In genomic region chr7:1176891-1177373, GRCh38 we compare ENCODE assay signal across 9 cellular contexts. TPM values are rescaled to one million over a fixed set of nuclear protein-coding genes. Genes with fewer than 3 reads are reported as not detected.
A peak's percentile ranks its signal among the peaks of the same experiment; 100 is the strongest.
DNase-seq lines count a peak whose midpoint lies in the region; ATAC-seq, FAIRE-seq and TF ChIP-seq lines count a peak whose summit lies in the region.
"Had no signal": no experiment of that assay in that cellular context is flagged by ENCODE, and none has a peak within 500 bp of the region (broad histone marks: within the 10 kb centered on the region; RNA-seq: fewer than 3 reads in every experiment).

No MANE protein-coding gene starts in this region.

- H3K9me2 ChIP-seq in OCI-LY1 (ENCODE audit: low read depth, low read length): no peaks in the 10 kb centered on the region

- no peaks in the 10 kb centered on the region for H3F3A ChIP-seq in OCI-LY1 (ENCODE audit: insufficient read depth, low read length)

- intact Hi-C loops in esophagus squamous epithelium (cut with DNase I): loop anchor here (10.0 kb wide), 1 partner anchor 182 kb away; no protein-coding TSS in a partner anchor
- intact Hi-C loops in ovary (cut with DNase I): loop anchor here (2.0 to 10.0 kb wide), 6 partner anchors 44 to 185 kb away; partner anchors contain the start of gene GPER1 (in 3 of the 4)

- no peak for TF ChIP-seq POLR2A in esophagus squamous epithelium (IDR thresholded peaks at IDR 0.05)
- no peak for TF ChIP-seq POLR2A in ovary (IDR thresholded peaks at IDR 0.05)

- H2AFZ ChIP-seq in OCI-LY1 (ENCODE audit: low read length): no peak overlapping the region

- H3K79me2 ChIP-seq in OCI-LY1 (ENCODE audit: insufficient read depth, low read length): no peaks in the 10 kb centered on the region

- no peak for ATAC-seq in GM21381 (IDR thresholded peaks at IDR 0.05; ENCODE audit: unreplicated experiment)

- no peaks in the 10 kb centered on the region for H4K20me1 ChIP-seq in OCI-LY1 (ENCODE audit: insufficient read depth, low read length)

- H3K36me3 ChIP-seq in OCI-LY1 (ENCODE audit: insufficient read depth, low read length) (no peaks in the 10 kb centered on the region), esophagus squamous epithelium (no peaks in the 10 kb centered on the region), ovary (no peaks in the 10 kb centered on the region)

- H3K27me3 ChIP-seq in OCI-LY1 (ENCODE audit: insufficient read depth, low read length) (peaks cover 4% of the 10 kb centered on the region), esophagus squamous epithelium (peaks cover 0 to 21% (median 0%) of the 10 kb centered on the region in 4 donors), ovary (no peaks in the 10 kb centered on the region)

- no peak overlapping the region for H3K27ac ChIP-seq in OCI-LY1 (ENCODE audit: low read depth, low read length, poor library complexity, severe bottlenecking)
- H3K27ac ChIP-seq in esophagus squamous epithelium: no peak overlapping the region
- no peak overlapping the region for H3K27ac ChIP-seq in ovary

- H3K9ac ChIP-seq in OCI-LY1 (ENCODE audit: low read length): no peak overlapping the region

- FAIRE-seq in urothelium cell line (lab: Jason Lieb, UNC): peak; percentile 97

- DNase-seq in AML-193 (lab: John Stamatoyannopoulos, UW) (peak; percentile 50 to 57), GM20000 (ENCODE audit: low spot score) (peak; percentile 78), esophagus squamous epithelium (lab: John Stamatoyannopoulos, UW) (no peak), ovary (peak in 4 of 5 donors; percentile 55 to 76 (median 62)), urothelium cell line (ENCODE audit: low spot score) (peak; percentile 93)
- DNase-seq in activated CD8-positive, alpha-beta memory T cell treated with anti-CD3 and anti-CD28 coated beads, Interleukin-2, amount 50 U/mL, for 48 hours: peak; percentile 99

- TF ChIP-seq EP300 in ovary (IDR thresholded peaks at IDR 0.05): no peak

- H3K9me3 ChIP-seq in OCI-LY1 (ENCODE audit: low read length) (0 out of 2 replicates have a peak, but pooled peaks cover 4% of the 10 kb centered on the region), esophagus squamous epithelium (no peaks in the 10 kb centered on the region), ovary (no peaks in the 10 kb centered on the region)

- TF ChIP-seq CTCF in GM20000 (IDR thresholded peaks at IDR 0.05; ENCODE audit: extremely low read depth, missing control alignments): peak; percentile 52
- peak; percentile 70 for TF ChIP-seq CTCF in OCI-LY1 (IDR thresholded peaks at IDR 0.05; ENCODE audit: low read length)
- peak; percentile 19 to 70 (median 53) for TF ChIP-seq CTCF in esophagus squamous epithelium (IDR thresholded peaks at IDR 0.05)
- peak in 1 of 3 donors; percentile 18 for TF ChIP-seq CTCF in ovary (IDR thresholded peaks at IDR 0.05)

- peaks cover 12% of the 10 kb centered on the region for H3K4me1 ChIP-seq in OCI-LY1 (ENCODE audit: insufficient read depth, low read length, severe bottlenecking)
- H3K4me1 ChIP-seq in esophagus squamous epithelium: peaks cover 0 to 16% (median 3%) of the 10 kb centered on the region in 3 donors
- peaks cover 2% of the 10 kb centered on the region for H3K4me1 ChIP-seq in ovary (ENCODE audit: insufficient read depth)

- H3K4me3 ChIP-seq in OCI-LY1 (ENCODE audit: low read depth, low read length, poor library complexity, severe bottlenecking) (no peak overlapping the region), esophagus squamous epithelium (no peak overlapping the region), ovary (no peak overlapping the region)

- 37 to 49% methylated on average over 14 to 18 of the region's 22 CpGs for WGBS in esophagus squamous epithelium, 2 donors
- 36 to 48% (median 44%) methylated on average over 22 of the region's 22 CpGs for WGBS in ovary, 3 donors

- no peak overlapping the region for H3K4me2 ChIP-seq in OCI-LY1 (ENCODE audit: low read length)

RNA-seq across cellular contexts. Expression of gene ZFAND2A, which starts 16.9 kb away (rescaled TPM):
- total RNA-seq in esophagus squamous epithelium (10 to 100 TPM in 3 of 4 donors, 1 to 10 TPM in 1; 6.4 to 23.3 (median 14.0) TPM), ovary (10 to 100 TPM in 6 of 7 donors, 1 to 10 TPM in 1; 8.1 to 24.9 (median 16.9) TPM)
- 10 to 100 TPM; 26.9 to 34.9 TPM for polyA plus RNA-seq in ovary

RNA-seq across cellular contexts. Expression of gene UNCX, which starts 55.7 kb away (rescaled TPM):
- total RNA-seq in esophagus squamous epithelium: not detected
- total RNA-seq in ovary: not detected
- not detected for polyA plus RNA-seq in ovary
- total RNA-seq: temporal lobe had no signal
